10 cellular contexts compared by ENCODE assay signal in the genomic region with DNA sequence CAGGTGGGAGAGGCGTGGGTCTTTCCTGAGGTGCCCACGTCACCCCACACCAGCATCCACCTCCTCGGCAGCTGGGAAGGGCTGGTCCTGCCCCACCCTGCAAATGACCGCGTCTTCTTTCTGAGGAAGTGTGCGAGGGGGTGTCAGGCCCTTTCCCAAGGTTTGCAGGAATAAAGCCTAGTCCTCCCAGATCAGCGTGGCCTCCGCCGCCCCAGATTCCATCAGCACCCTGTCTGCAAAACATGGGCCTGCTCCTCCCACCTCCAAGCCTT. TPM values are rescaled to one million over a fixed set of nuclear protein-coding genes. Genes with fewer than 3 reads are reported as not detected.
DNase-seq lines count a peak whose midpoint lies in the region; ATAC-seq and TF ChIP-seq lines count a peak whose summit lies in the region.
"Had no signal": no experiment of that assay in that cellular context is flagged by ENCODE, and none has a peak within 500 bp of the region (broad histone marks: within the 10 kb centered on the region; RNA-seq: fewer than 3 reads in every experiment).

No MANE protein-coding gene starts in this region.

- H3K27ac ChIP-seq in OCI-LY1 (ENCODE audit: low read depth, low read length, poor library complexity, severe bottlenecking): peak overlapping the region; percentile 88
- peak overlapping the region; percentile 63 to 76 for H3K27ac ChIP-seq in esophagus (ENCODE audit: low read depth in 2 of 2, low read length in 1 of 2)
- H3K27ac ChIP-seq: epithelial cell of prostate had no signal

- peak overlapping the region; percentile 80 to 90 for H3K4me3 Mint-ChIP-seq in CD14-positive monocyte
- no peak overlapping the region for H3K4me3 Mint-ChIP-seq in neural crest cell
- H3K4me3 Mint-ChIP-seq: HFFc6 had no signal

- peak overlapping the region; percentile 99 to 100 (median 100) for H3K27ac Mint-ChIP-seq in CD14-positive monocyte
- H3K27ac Mint-ChIP-seq in neural crest cell (ENCODE audit: unreplicated experiment): peak overlapping the region; percentile 35

- H3K36me3 ChIP-seq in OCI-LY1 (ENCODE audit: insufficient read depth, low read length) (no peaks in the 10 kb centered on the region), esophagus (ENCODE audit: control insufficient read depth in 2 of 2, insufficient read depth in 2 of 2, low read length in 1 of 2) (no peaks in the 10 kb centered on the region)

- H3K27me3 Mint-ChIP-seq in CD14-positive monocyte (ENCODE audit: low read depth in 3 of 3) (no peaks in the 10 kb centered on the region), neural crest cell (ENCODE audit: low read depth) (no peaks in the 10 kb centered on the region)

- H3K9me3 Mint-ChIP-seq in CD14-positive monocyte (peaks cover 0 to 2% (median 0%) of the 10 kb centered on the region in 7 donors), neural crest cell (no peaks in the 10 kb centered on the region)
- H3K9me3 Mint-ChIP-seq: HFFc6 had no signal

- peak overlapping the region; percentile 53; the same call in 1 of the 2 replicates for H3K4me2 ChIP-seq in OCI-LY1 (ENCODE audit: low read length)

- no peaks in the 10 kb centered on the region for H4K20me1 ChIP-seq in OCI-LY1 (ENCODE audit: insufficient read depth, low read length)

- H3K9me3 ChIP-seq in OCI-LY1 (ENCODE audit: low read length) (no peaks in the 10 kb centered on the region), esophagus (ENCODE audit: control insufficient read depth in 2 of 2, insufficient read depth in 1 of 2, low read depth in 1 of 2, low read length in 1 of 2) (no peaks in the 10 kb centered on the region)

- H3K4me1 ChIP-seq in OCI-LY1 (ENCODE audit: insufficient read depth, low read length, severe bottlenecking) (peaks cover 47% of the 10 kb centered on the region), esophagus (ENCODE audit: control insufficient read depth in 2 of 2, insufficient read depth in 2 of 2, low read length in 1 of 2) (peaks cover 2 to 16% of the 10 kb centered on the region in 2 donors)

- no peak overlapping the region for H2AFZ ChIP-seq in OCI-LY1 (ENCODE audit: low read length)

- H3K27me3 ChIP-seq in OCI-LY1 (ENCODE audit: insufficient read depth, low read length): no peaks in the 10 kb centered on the region
- H3K27me3 ChIP-seq in esophagus (ENCODE audit: control insufficient read depth in 1 of 2, insufficient read depth in 2 of 2, low read length in 2 of 2): no peaks in the 10 kb centered on the region

- no peaks in the 10 kb centered on the region for H3F3A ChIP-seq in OCI-LY1 (ENCODE audit: insufficient read depth, low read length)

- ATAC-seq in HG02642 (IDR thresholded peaks at IDR 0.05; ENCODE audit: poor library complexity, unreplicated experiment): no peak

- peak overlapping the region; percentile 72 for H3K9ac ChIP-seq in OCI-LY1 (ENCODE audit: low read length)

- H3K4me1 Mint-ChIP-seq in CD14-positive monocyte (peaks cover 71% of the 10 kb centered on the region), neural crest cell (no peaks in the 10 kb centered on the region)

- DNase-seq in CD14-positive monocyte (ENCODE audit: low spot score) (peak; percentile 58), neural crest cell (ENCODE audit: low read depth, low spot score) (no peak), NCI-H1930 (lab: John Stamatoyannopoulos, UW) (no peak), HPDE6-E6E7 (ENCODE audit: extremely low spot score) (no peak)
- no peak for DNase-seq in NK-92 treated with Interleukin-12 subunit alpha and Interleukin-12 subunit beta, amount 100 ng/mL, for 24 hours (lab: John Stamatoyannopoulos, UW)

- H3K36me3 Mint-ChIP-seq in CD14-positive monocyte (peaks cover 15 to 47% of the 10 kb centered on the region in 2 donors), neural crest cell (ENCODE audit: low read depth) (no peaks in the 10 kb centered on the region)

- intact Hi-C loops in CD14-positive monocyte (cut with micrococcal nuclease): no loop called here

- H3K9me2 ChIP-seq in OCI-LY1 (ENCODE audit: low read depth, low read length): no peaks in the 10 kb centered on the region

- H3K79me2 ChIP-seq in OCI-LY1 (ENCODE audit: insufficient read depth, low read length): no peaks in the 10 kb centered on the region

- 80 to 86% methylated on average over 9 of the region's 9 CpGs for WGBS in esophagus, 2 donors

- no peak overlapping the region for H3K4me3 ChIP-seq in OCI-LY1 (ENCODE audit: low read depth, low read length, poor library complexity, severe bottlenecking)
- H3K4me3 ChIP-seq in esophagus (ENCODE audit: low read depth in 1 of 2, low read length in 2 of 2): no peak overlapping the region

- TF ChIP-seq CTCF in CD14-positive monocyte (IDR thresholded peaks at IDR 0.05) (no peak), OCI-LY1 (IDR thresholded peaks at IDR 0.05; ENCODE audit: low read length) (no peak), neural crest cell (conservative IDR thresholded peaks at IDR 0.05) (no peak)

RNA-seq across cellular contexts. Expression of a gene that starts 14.4 kb away (rescaled TPM):
- 1 to 10 TPM; 4.8 to 5.9 TPM for polyA plus RNA-seq in CD14-positive monocyte
- 10 to 100 TPM; 14.3 to 21.1 TPM for polyA plus RNA-seq in esophagus
- 34.5 and 36.0 TPM in 2 replicates for total RNA-seq in neural crest cell

RNA-seq across cellular contexts. Expression of a gene that starts 15.6 kb away (rescaled TPM):
- polyA plus RNA-seq in CD14-positive monocyte: 100 to 1,000 TPM; 156 to 223 TPM
- polyA plus RNA-seq in esophagus: 1 to 10 TPM; 3.9 to 6.8 TPM
- total RNA-seq in neural crest cell: not detected in 2 replicates
- total RNA-seq: HFFc6 had no signal

RNA-seq across cellular contexts. Expression of a gene that starts 32.3 kb away (rescaled TPM):
- 10 to 100 TPM; 89.5 to 97.4 TPM for polyA plus RNA-seq in CD14-positive monocyte
- 100 to 1,000 TPM in 1 of 2 donors, 10 to 100 TPM in 1; 90.3 to 137 TPM for polyA plus RNA-seq in esophagus
- 197 and 205 TPM in 2 replicates for total RNA-seq in neural crest cell

RNA-seq across cellular contexts. Expression of a gene that starts 41.5 kb away (rescaled TPM):
- polyA plus RNA-seq in CD14-positive monocyte (under 1 TPM in 1 of 2 donors, not detected in 1; 0.03 TPM), esophagus (under 1 TPM; 0.04 to 0.08 TPM)
- total RNA-seq in neural crest cell: not detected in 2 replicates
- total RNA-seq: HFFc6 had no signal

RNA-seq across cellular contexts. Expression of a gene that starts 55.0 kb away (rescaled TPM):
- not detected for polyA plus RNA-seq in CD14-positive monocyte
- polyA plus RNA-seq in esophagus: under 1 TPM; 0.13 to 0.16 TPM
- total RNA-seq in neural crest cell: 0.16 and 0.50 TPM in 2 replicates

Comparison
In these comparisons a context has a peak if more than half of its experiments do, and no peak if none do; other contexts are left out.
1. RNA of a gene that starts 15.6 kb away (polyA plus RNA-seq): 156 to 223 TPM in CD14-positive monocyte; 3.9 to 6.8 TPM in esophagus; every median in the first group is over 10 times any median in the second.